Comparison of ENCODE assay signal across 1 cellular context in the genomic region with DNA sequence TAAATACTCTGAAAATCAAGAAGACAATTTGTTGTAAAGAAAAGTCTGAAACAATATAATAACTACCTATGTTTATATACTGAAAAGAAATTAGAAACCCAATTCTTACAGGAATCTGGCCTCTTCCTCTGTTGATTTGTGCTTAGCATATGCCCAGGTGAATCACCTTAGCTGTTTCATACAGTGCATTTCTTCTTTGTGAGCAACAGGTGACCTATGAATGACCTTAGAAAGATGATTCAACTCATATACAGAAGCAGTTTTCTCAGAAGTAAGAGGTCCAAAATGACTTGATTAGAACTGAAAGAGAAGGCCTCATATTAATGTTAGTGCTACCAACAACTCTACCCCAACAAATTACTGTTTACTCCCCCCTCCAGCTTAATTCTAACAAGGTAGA.
TF ChIP-seq lines count a peak whose summit lies in the region.

No MANE protein-coding gene starts in this region.

TF ChIP-seq in WTC11, 78 proteins besides CTCF, POLR2A, EP300 and RAD21 (continued from another document):
- TF ChIP-seq, protein P1, sequence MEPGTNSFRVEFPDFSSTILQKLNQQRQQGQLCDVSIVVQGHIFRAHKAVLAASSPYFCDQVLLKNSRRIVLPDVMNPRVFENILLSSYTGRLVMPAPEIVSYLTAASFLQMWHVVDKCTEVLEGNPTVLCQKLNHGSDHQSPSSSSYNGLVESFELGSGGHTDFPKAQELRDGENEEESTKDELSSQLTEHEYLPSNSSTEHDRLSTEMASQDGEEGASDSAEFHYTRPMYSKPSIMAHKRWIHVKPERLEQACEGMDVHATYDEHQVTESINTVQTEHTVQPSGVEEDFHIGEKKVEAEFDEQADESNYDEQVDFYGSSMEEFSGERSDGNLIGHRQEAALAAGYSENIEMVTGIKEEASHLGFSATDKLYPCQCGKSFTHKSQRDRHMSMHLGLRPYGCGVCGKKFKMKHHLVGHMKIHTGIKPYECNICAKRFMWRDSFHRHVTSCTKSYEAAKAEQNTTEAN (CRISPR knock-in tag; IDR thresholded peaks at IDR 0.05): no peak
- TF ChIP-seq ZNF423 (CRISPR knock-in tag; IDR thresholded peaks at IDR 0.05): no peak
- TF ChIP-seq, protein P2, sequence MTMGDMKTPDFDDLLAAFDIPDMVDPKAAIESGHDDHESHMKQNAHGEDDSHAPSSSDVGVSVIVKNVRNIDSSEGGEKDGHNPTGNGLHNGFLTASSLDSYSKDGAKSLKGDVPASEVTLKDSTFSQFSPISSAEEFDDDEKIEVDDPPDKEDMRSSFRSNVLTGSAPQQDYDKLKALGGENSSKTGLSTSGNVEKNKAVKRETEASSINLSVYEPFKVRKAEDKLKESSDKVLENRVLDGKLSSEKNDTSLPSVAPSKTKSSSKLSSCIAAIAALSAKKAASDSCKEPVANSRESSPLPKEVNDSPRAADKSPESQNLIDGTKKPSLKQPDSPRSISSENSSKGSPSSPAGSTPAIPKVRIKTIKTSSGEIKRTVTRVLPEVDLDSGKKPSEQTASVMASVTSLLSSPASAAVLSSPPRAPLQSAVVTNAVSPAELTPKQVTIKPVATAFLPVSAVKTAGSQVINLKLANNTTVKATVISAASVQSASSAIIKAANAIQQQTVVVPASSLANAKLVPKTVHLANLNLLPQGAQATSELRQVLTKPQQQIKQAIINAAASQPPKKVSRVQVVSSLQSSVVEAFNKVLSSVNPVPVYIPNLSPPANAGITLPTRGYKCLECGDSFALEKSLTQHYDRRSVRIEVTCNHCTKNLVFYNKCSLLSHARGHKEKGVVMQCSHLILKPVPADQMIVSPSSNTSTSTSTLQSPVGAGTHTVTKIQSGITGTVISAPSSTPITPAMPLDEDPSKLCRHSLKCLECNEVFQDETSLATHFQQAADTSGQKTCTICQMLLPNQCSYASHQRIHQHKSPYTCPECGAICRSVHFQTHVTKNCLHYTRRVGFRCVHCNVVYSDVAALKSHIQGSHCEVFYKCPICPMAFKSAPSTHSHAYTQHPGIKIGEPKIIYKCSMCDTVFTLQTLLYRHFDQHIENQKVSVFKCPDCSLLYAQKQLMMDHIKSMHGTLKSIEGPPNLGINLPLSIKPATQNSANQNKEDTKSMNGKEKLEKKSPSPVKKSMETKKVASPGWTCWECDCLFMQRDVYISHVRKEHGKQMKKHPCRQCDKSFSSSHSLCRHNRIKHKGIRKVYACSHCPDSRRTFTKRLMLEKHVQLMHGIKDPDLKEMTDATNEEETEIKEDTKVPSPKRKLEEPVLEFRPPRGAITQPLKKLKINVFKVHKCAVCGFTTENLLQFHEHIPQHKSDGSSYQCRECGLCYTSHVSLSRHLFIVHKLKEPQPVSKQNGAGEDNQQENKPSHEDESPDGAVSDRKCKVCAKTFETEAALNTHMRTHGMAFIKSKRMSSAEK (CRISPR knock-in tag; IDR thresholded peaks at IDR 0.05; ENCODE audit: borderline replicate concordance): no peak
- TF ChIP-seq NR1H2 (CRISPR knock-in tag; IDR thresholded peaks at IDR 0.05): no peak
- TF ChIP-seq ZNF121 (CRISPR knock-in tag; IDR thresholded peaks at IDR 0.05): no peak
- TF ChIP-seq ZNF219 (CRISPR knock-in tag; IDR thresholded peaks at IDR 0.05; ENCODE audit: borderline replicate concordance): no peak
- no peak for TF ChIP-seq GABPB1 (CRISPR knock-in tag; IDR thresholded peaks at IDR 0.05)
- TF ChIP-seq ZBTB21 (CRISPR knock-in tag; IDR thresholded peaks at IDR 0.05; ENCODE audit: borderline replicate concordance): no peak
- no peak for TF ChIP-seq NFE2L1 (CRISPR knock-in tag; IDR thresholded peaks at IDR 0.05)
- TF ChIP-seq NR3C1 (CRISPR knock-in tag; conservative IDR thresholded peaks at IDR 0.05; ENCODE audit: low read depth): no peak
